ENCODE assay signal across 1 cellular context in the genomic region with DNA sequence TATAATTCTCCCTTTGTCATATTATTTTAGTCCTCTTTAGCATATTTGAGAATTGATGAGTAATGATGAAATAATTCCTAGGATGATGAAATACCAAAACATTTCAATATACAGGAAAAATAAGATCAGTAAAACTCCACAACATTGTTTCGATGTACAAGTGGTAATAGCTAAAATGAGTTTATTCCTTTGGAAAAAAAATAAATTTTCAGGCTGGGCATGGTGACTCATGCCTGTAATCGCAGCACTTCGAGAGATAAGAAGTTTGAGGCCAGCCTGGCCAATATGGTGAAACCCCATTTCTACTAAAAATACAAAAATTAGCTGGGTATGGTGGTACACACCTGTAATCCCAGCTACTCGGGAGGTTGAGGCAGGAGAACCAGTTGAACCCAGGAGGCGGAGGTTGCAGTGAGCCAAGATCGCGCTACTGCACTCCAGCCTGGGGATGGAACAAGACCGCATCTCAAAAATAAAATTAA.
A peak's percentile ranks its signal among the peaks of the same experiment; 100 is the strongest.
TF ChIP-seq lines count a peak whose summit lies in the region.

No MANE protein-coding gene starts in this region.

TF ChIP-seq in HEK293, 187 proteins besides CTCF, POLR2A, EP300 and RAD21 (continued from another document):
- TF ChIP-seq, protein P1, sequence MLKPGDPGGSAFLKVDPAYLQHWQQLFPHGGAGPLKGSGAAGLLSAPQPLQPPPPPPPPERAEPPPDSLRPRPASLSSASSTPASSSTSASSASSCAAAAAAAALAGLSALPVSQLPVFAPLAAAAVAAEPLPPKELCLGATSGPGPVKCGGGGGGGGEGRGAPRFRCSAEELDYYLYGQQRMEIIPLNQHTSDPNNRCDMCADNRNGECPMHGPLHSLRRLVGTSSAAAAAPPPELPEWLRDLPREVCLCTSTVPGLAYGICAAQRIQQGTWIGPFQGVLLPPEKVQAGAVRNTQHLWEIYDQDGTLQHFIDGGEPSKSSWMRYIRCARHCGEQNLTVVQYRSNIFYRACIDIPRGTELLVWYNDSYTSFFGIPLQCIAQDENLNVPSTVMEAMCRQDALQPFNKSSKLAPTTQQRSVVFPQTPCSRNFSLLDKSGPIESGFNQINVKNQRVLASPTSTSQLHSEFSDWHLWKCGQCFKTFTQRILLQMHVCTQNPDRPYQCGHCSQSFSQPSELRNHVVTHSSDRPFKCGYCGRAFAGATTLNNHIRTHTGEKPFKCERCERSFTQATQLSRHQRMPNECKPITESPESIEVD (tag by site-specific recombination; IDR thresholded peaks at IDR 0.05): peak; percentile 89
- TF ChIP-seq, protein P2, sequence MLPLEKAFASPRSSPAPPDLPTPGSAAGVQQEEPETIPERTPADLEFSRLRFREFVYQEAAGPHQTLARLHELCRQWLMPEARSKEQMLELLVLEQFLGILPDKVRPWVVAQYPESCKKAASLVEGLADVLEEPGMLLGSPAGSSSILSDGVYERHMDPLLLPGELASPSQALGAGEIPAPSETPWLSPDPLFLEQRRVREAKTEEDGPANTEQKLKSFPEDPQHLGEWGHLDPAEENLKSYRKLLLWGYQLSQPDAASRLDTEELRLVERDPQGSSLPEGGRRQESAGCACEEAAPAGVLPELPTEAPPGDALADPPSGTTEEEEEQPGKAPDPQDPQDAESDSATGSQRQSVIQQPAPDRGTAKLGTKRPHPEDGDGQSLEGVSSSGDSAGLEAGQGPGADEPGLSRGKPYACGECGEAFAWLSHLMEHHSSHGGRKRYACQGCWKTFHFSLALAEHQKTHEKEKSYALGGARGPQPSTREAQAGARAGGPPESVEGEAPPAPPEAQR (tag by site-specific recombination; IDR thresholded peaks at IDR 0.05): 0 out of 2 replicates have a peak, but pooled peaks have one; percentile 1
- TF ChIP-seq, protein P3, sequence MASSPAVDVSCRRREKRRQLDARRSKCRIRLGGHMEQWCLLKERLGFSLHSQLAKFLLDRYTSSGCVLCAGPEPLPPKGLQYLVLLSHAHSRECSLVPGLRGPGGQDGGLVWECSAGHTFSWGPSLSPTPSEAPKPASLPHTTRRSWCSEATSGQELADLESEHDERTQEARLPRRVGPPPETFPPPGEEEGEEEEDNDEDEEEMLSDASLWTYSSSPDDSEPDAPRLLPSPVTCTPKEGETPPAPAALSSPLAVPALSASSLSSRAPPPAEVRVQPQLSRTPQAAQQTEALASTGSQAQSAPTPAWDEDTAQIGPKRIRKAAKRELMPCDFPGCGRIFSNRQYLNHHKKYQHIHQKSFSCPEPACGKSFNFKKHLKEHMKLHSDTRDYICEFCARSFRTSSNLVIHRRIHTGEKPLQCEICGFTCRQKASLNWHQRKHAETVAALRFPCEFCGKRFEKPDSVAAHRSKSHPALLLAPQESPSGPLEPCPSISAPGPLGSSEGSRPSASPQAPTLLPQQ (tag by site-specific recombination; IDR thresholded peaks at IDR 0.05): 0 out of 2 replicates have a peak, but pooled peaks have one; percentile 23
